Comparison of ENCODE assay signal across 8 cellular contexts in genomic region chr3:156910833-156911232, GRCh38.
DNase-seq lines count a peak whose midpoint lies in the region; ATAC-seq, FAIRE-seq and TF ChIP-seq lines count a peak whose summit lies in the region.
"Not testable (repeated sequence)": the region's sequence is repeated elsewhere in the genome, so short reads cannot be mapped to it uniquely, and the experiment has no call there.

No MANE protein-coding gene starts in this region.

- H3K4me2 ChIP-seq in IMR-90 (ENCODE audit: low read depth, low read length), result not testable (repeated sequence)

- no CpG with 5 or more reads among the region's 2 CpGs for WGBS in IMR-90 (ENCODE audit: extremely low coverage in 2 of 2, insufficient read length in 1 of 2), 2 experiments

- not testable (repeated sequence) for H3K4me3 ChIP-seq in IMR-90 (ENCODE audit: insufficient read depth, low read depth, low read length); SJSA1; cardiac fibroblast (replicated peaks in 1 of 2; ENCODE audit: low read depth in 2 of 2, low read length in 2 of 2)

- dilution Hi-C loops in IMR-90 (cut with HindIII; ENCODE audit: low sequenced_read_pairs, unreplicated experiment), result not testable (repeated sequence)

- not testable (repeated sequence) for H2BK5ac ChIP-seq in IMR-90 (ENCODE audit: low read depth, low read length, poor library complexity, severe bottlenecking)

- H3K14ac ChIP-seq in IMR-90 (replicated peaks; ENCODE audit: low read depth, low read length), result not testable (repeated sequence)

- not testable (repeated sequence) for H3K9me1 ChIP-seq in IMR-90 (ENCODE audit: insufficient read depth, low read length)

- H3K27ac ChIP-seq in IMR-90 (ENCODE audit: insufficient read depth, low read length), result not testable (repeated sequence)
- H3K27ac ChIP-seq in SJSA1, result peak overlapping the region; percentile 13; the same call in 1 of the 2 replicates

- not testable (repeated sequence) for TF ChIP-seq CTCF in IMR-90 (conservative IDR thresholded peaks at IDR 0.05; ENCODE audit: low read depth, low read length); cardiac fibroblast (IDR thresholded peaks at IDR 0.05; ENCODE audit: low read depth, low read length); osteocyte (IDR thresholded peaks at IDR 0.05)

- H3K4ac ChIP-seq in IMR-90 (ENCODE audit: low read depth, low read length), result not testable (repeated sequence)

- not testable (repeated sequence) for H3K9me3 ChIP-seq in IMR-90 (ENCODE audit: control insufficient read depth, insufficient read depth, low read length); SJSA1 (replicated peaks)

- H4K91ac ChIP-seq in IMR-90 (ENCODE audit: insufficient read depth, low read depth, low read length), result not testable (repeated sequence)

- CTCF ChIA-PET in IMR-90 (lab: Yijun Ruan, JAX), result not testable (repeated sequence)

- not testable (repeated sequence) for H3K56ac ChIP-seq in IMR-90 (ENCODE audit: extremely low read depth, insufficient read depth, low read length)

- DNase-seq in EL (peak; percentile 50), SJSA1 (ENCODE audit: low read depth in 1 of 2, low spot score in 2 of 2) (peak in 1 of 2 experiments; percentile 54), amniotic epithelial cell (ENCODE audit: low read depth) (peak; percentile 3), cardiac fibroblast (ENCODE audit: low read depth in 2 of 2) (peak; percentile 4 to 13), fibroblast of peridontal ligament (ENCODE audit: extremely low read depth) (peak; percentile 20)
- not testable (repeated sequence) for DNase-seq in IMR-90; osteocyte (ENCODE audit: extremely low spot score, unreplicated experiment)

- H3K4me1 ChIP-seq in IMR-90 (ENCODE audit: control insufficient read depth, insufficient read depth, low read length), result not testable (repeated sequence)
- peaks cover 21% of the 10 kb centered on the region for H3K4me1 ChIP-seq in SJSA1 (replicated peaks)

- peak overlapping the region; percentile 86 for H3K27ac Mint-ChIP-seq in osteocyte (ENCODE audit: unreplicated experiment)

- not testable (repeated sequence) for H2BK20ac ChIP-seq in IMR-90 (ENCODE audit: low read depth, low read length)

- not testable (repeated sequence) for H4K8ac ChIP-seq in IMR-90 (ENCODE audit: low read depth in 2 of 2, low read length in 2 of 2)

- H3K27me3 Mint-ChIP-seq in osteocyte (ENCODE audit: unreplicated experiment), result not testable (repeated sequence)

- H2BK120ac ChIP-seq in IMR-90 (ENCODE audit: low read depth, low read length), result not testable (repeated sequence)

- H2BK15ac ChIP-seq in IMR-90 (ENCODE audit: low read depth, low read length), result not testable (repeated sequence)

- H3K23ac ChIP-seq in IMR-90 (ENCODE audit: low read depth, low read length), result not testable (repeated sequence)

- in situ Hi-C loops in IMR-90 (cut with MboI; ENCODE audit: low sequenced_read_pairs), result not testable (repeated sequence)

- H3K4me1 Mint-ChIP-seq in osteocyte (ENCODE audit: unreplicated experiment), result peaks cover 33% of the 10 kb centered on the region

- ATAC-seq in IMR-90 (ENCODE audit: low read depth), result peak; percentile 54; the same call in 1 of the 2 replicates

- not testable (repeated sequence) for H2AFZ ChIP-seq in IMR-90 (replicated peaks; ENCODE audit: low read length, poor library complexity)

- POLR2A ChIA-PET in IMR-90 (lab: Charles Lee; ENCODE audit: unreplicated experiment), result not testable (repeated sequence)

- H4K20me1 ChIP-seq in IMR-90 (ENCODE audit: insufficient read depth, low read length), result not testable (repeated sequence)

- not testable (repeated sequence) for H2AK9ac ChIP-seq in IMR-90 (replicated peaks; ENCODE audit: low read depth, low read length, poor library complexity)

- FAIRE-seq in A204.1 (lab: Jason Lieb, UNC), result peak; percentile 74

- H3K9ac ChIP-seq in IMR-90 (ENCODE audit: low read depth, low read length), result not testable (repeated sequence)

- intact Hi-C loops in IMR-90 (cut with micrococcal nuclease), result not testable (repeated sequence)

- H3K36me3 Mint-ChIP-seq in osteocyte (ENCODE audit: unreplicated experiment), result not testable (repeated sequence)

- not testable (repeated sequence) for H4K5ac ChIP-seq in IMR-90 (ENCODE audit: low read depth, low read length)

- H3K4me3 Mint-ChIP-seq in osteocyte (ENCODE audit: unreplicated experiment), result not testable (repeated sequence)

- not testable (repeated sequence) for H2AK5ac ChIP-seq in IMR-90 (ENCODE audit: low read depth, low read length)

- BruUV-seq in IMR-90 (replicated peaks; lab: Mats Ljungman, UMichigan), result not testable (repeated sequence)

- peaks cover 18% of the 10 kb centered on the region for H3K9me3 Mint-ChIP-seq in osteocyte (ENCODE audit: unreplicated experiment)

- not testable (repeated sequence) for TF ChIP-seq RAD21 in IMR-90 (IDR thresholded peaks at IDR 0.05; ENCODE audit: low read length)

- H3K18ac ChIP-seq in IMR-90 (ENCODE audit: low read depth, low read length), result not testable (repeated sequence)

- TF ChIP-seq POLR2A in IMR-90 (IDR thresholded peaks at IDR 0.05; ENCODE audit: low read depth, low read length), result not testable (repeated sequence)

- H3K79me1 ChIP-seq in IMR-90 (ENCODE audit: low read depth in 1 of 2, low read length in 2 of 2), result not testable (repeated sequence)

- not testable (repeated sequence) for H3K27me3 ChIP-seq in IMR-90 (ENCODE audit: control insufficient read depth, insufficient read depth, low read length); SJSA1 (replicated peaks)

- not testable (repeated sequence) for H3K36me3 ChIP-seq in IMR-90 (ENCODE audit: control insufficient read depth, insufficient read depth, low read length); SJSA1
